ENCODE assay signal across 1 cellular context in genomic region chr1:112906155-112906698, GRCh38.
TF ChIP-seq lines count a peak whose summit lies in the region.

No MANE protein-coding gene starts in this region.

TF ChIP-seq in HepG2, 621 proteins besides CTCF, POLR2A, EP300 and RAD21:
- TF ChIP-seq PAXIP1 (CRISPR knock-in tag; conservative IDR thresholded peaks at IDR 0.05) (no peak), ZNF317 (CRISPR knock-in tag; IDR thresholded peaks at IDR 0.05) (peak; percentile 95)
